Comparison of ENCODE assay signal across 9 cellular contexts in genomic region chrX:10199212-10199611, GRCh38. TPM values are rescaled to one million over a fixed set of nuclear protein-coding genes. Genes with fewer than 3 reads are reported as not detected.
A peak's percentile ranks its signal among the peaks of the same experiment; 100 is the strongest.
DNase-seq lines count a peak whose midpoint lies in the region; ATAC-seq, FAIRE-seq and TF ChIP-seq lines count a peak whose summit lies in the region.
"Had no signal": no experiment of that assay in that cellular context is flagged by ENCODE, and none has a peak within 500 bp of the region (broad histone marks: within the 10 kb centered on the region; RNA-seq: fewer than 3 reads in every experiment).

No MANE protein-coding gene starts in this region.

- H3K9me3 ChIP-seq in lower lobe of right lung (no peaks in the 10 kb centered on the region), kidney (ENCODE audit: control insufficient read depth in 1 of 2, low read length in 2 of 2) (no peaks in the 10 kb centered on the region)

- peaks cover 3% of the 10 kb centered on the region for H3K27me3 Mint-ChIP-seq in activated CD4-positive, alpha-beta T cell treated with anti-CD3 and anti-CD28 coated beads for 36 hours

- no peaks in the 10 kb centered on the region for H3K9me3 Mint-ChIP-seq in activated CD4-positive, alpha-beta T cell treated with anti-CD3 and anti-CD28 coated beads for 36 hours (ENCODE audit: low read depth)

- H3K27me3 ChIP-seq in lower lobe of right lung (ENCODE audit: low read depth) = no peaks in the 10 kb centered on the region

- H3K4me3 Mint-ChIP-seq in activated CD4-positive, alpha-beta T cell treated with anti-CD3 and anti-CD28 coated beads for 36 hours = no peak overlapping the region

- POLR2A ChIA-PET in activated CD4-positive, alpha-beta T cell treated with anti-CD3 and anti-CD28 coated beads for 36 hours (lab: Charles Lee) = no interaction called here

- H3K36me3 Mint-ChIP-seq in activated CD4-positive, alpha-beta T cell treated with anti-CD3 and anti-CD28 coated beads for 36 hours (ENCODE audit: low read depth) = no peaks in the 10 kb centered on the region

- FAIRE-seq in kidney (lab: Jason Lieb, UNC) = no peak

- H3K9ac ChIP-seq in kidney (ENCODE audit: low read length in 2 of 2) = no peak overlapping the region

- intact Hi-C loops in lower lobe of right lung (cut with DNase I) = no loop called here
- intact Hi-C loops in kidney (cut with DNase I) = no loop called here
- intact Hi-C loops in activated CD4-positive, alpha-beta T cell treated with anti-CD3 and anti-CD28 coated beads for 36 hours (cut with DNase I, micrococcal nuclease) = no loop called here

- TF ChIP-seq CTCF in lower lobe of right lung (IDR thresholded peaks at IDR 0.05) (no peak), kidney (IDR thresholded peaks at IDR 0.05; ENCODE audit: borderline replicate concordance, extremely low read depth, insufficient read depth) (no peak)

- CTCF ChIA-PET in activated CD4-positive, alpha-beta T cell treated with anti-CD3 and anti-CD28 coated beads for 36 hours (lab: Charles Lee) = no interaction called here

- H3K4me3 ChIP-seq in lower lobe of right lung = no peak overlapping the region
- no peak overlapping the region for H3K4me3 ChIP-seq in kidney (ENCODE audit: low read length in 2 of 2)

- H3K4me1 Mint-ChIP-seq in activated CD4-positive, alpha-beta T cell treated with anti-CD3 and anti-CD28 coated beads for 36 hours = no peaks in the 10 kb centered on the region

- ATAC-seq in GM18498 (IDR thresholded peaks at IDR 0.05; ENCODE audit: unreplicated experiment) (peak; percentile 91), HG02840 (IDR thresholded peaks at IDR 0.05; ENCODE audit: low FRiP score, unreplicated experiment) (peak; percentile 71), lower lobe of right lung (peak; percentile 62 to 84), GM21360 (IDR thresholded peaks at IDR 0.05; ENCODE audit: unreplicated experiment) (no peak)
- no peak for ATAC-seq in activated CD4-positive, alpha-beta T cell treated with anti-CD3 and anti-CD28 coated beads for 36 hours

- no peak overlapping the region for H3K27ac Mint-ChIP-seq in activated CD4-positive, alpha-beta T cell treated with anti-CD3 and anti-CD28 coated beads for 36 hours

- H3K4me1 ChIP-seq in lower lobe of right lung = no peaks in the 10 kb centered on the region
- no peaks in the 10 kb centered on the region for H3K4me1 ChIP-seq in kidney (ENCODE audit: control insufficient read depth in 1 of 2, insufficient read depth in 1 of 2, low read depth in 1 of 2, low read length in 2 of 2)

- H3K36me3 ChIP-seq in lower lobe of right lung (no peaks in the 10 kb centered on the region), kidney (ENCODE audit: control insufficient read depth in 1 of 2, insufficient read depth in 2 of 2, low read length in 2 of 2) (no peaks in the 10 kb centered on the region)

- H3K27ac ChIP-seq in lower lobe of right lung (no peak overlapping the region), kidney (ENCODE audit: low read depth in 2 of 2, low read length in 2 of 2) (no peak overlapping the region)

- DNase-seq in RPMI8226 = peak; percentile 23
- peak; percentile 84 for DNase-seq in lower lobe of right lung
- no peak for DNase-seq in kidney
- DNase-seq in activated T-cell treated with anti-CD3 and anti-CD28 coated beads, Interleukin-2, amount 50 U/mL, for 48 hours = no peak
- no peak for DNase-seq in activated CD4-positive, alpha-beta T cell treated with anti-CD3 and anti-CD28 coated beads for 36 hours
- DNase-seq: NCI-H526 treated with DMSO at 0.1 percent for 48 hours had no signal

RNA-seq across cellular contexts. Expression of gene CLCN4, which starts 42.4 kb away (rescaled TPM):
- total RNA-seq in lower lobe of right lung (13.8 TPM), kidney (7.3 TPM)
- polyA plus RNA-seq in kidney (ENCODE audit: insufficient read depth, low read depth, low replicate concordance) = 2.4 TPM
- not detected for total RNA-seq in activated CD4-positive, alpha-beta T cell treated with anti-CD3 and anti-CD28 coated beads for 36 hours

Comparison
In these comparisons a context has a peak if more than half of its experiments do, and no peak if none do; other contexts are left out.
1. ATAC-seq: peak in GM18498 (single experiment), HG02840 (single experiment) and lower lobe of right lung (2 of 2); none in GM21360 (single experiment) and activated CD4-positive, alpha-beta T cell treated with anti-CD3 and anti-CD28 coated beads for 36 hours (single experiment).
2. DNase-seq: peak in RPMI8226 (single experiment) and lower lobe of right lung (single experiment); none in kidney (single experiment), activated T-cell treated with anti-CD3 and anti-CD28 coated beads, Interleukin-2, amount 50 U/mL, for 48 hours (0 of 2) and activated CD4-positive, alpha-beta T cell treated with anti-CD3 and anti-CD28 coated beads for 36 hours (single experiment).